16 cellular contexts compared by ENCODE assay signal in genomic region chr1:109757936-109758786, GRCh38. TPM values are rescaled to one million over a fixed set of nuclear protein-coding genes. Genes with fewer than 3 reads are reported as not detected.
A peak's percentile ranks its signal among the peaks of the same experiment; 100 is the strongest.
DNase-seq lines count a peak whose midpoint lies in the region; ATAC-seq and TF ChIP-seq lines count a peak whose summit lies in the region.
"Had no signal": no experiment of that assay in that cellular context is flagged by ENCODE, and none has a peak within 500 bp of the region (broad histone marks: within the 10 kb centered on the region; RNA-seq: fewer than 3 reads in every experiment).

No MANE protein-coding gene starts in this region.

- intact Hi-C loops in adrenal gland (cut with DNase I), result no loop called here
- intact Hi-C loops in transverse colon (cut with DNase I; ENCODE audit: low total_unique reads), result no loop called here

- no peaks in the 10 kb centered on the region for H3K36me3 Mint-ChIP-seq in activated CD8-positive, alpha-beta memory T cell treated with anti-CD3 and anti-CD28 coated beads, Interleukin-2, amount 10 ng/mL, durations not matched to agents 7 days and 5 days
- H3K36me3 Mint-ChIP-seq in natural killer cell treated with Interleukin-12 subunit alpha and Interleukin-12 subunit beta and Interleukin-15 and Interleukin-18, amount 100 ng/mL, for 72 hours, result no peaks in the 10 kb centered on the region

- no peak overlapping the region for H3K27ac ChIP-seq in adrenal gland
- H3K27ac ChIP-seq in transverse colon, result no peak overlapping the region
- no peak overlapping the region for H3K27ac ChIP-seq in brain microvascular endothelial cell

- peaks cover 0 to 4% of the 10 kb centered on the region in 2 donors for H3K4me1 ChIP-seq in adrenal gland (replicated peaks in 1 of 2)
- peaks cover 5 to 18% (median 13%) of the 10 kb centered on the region in 4 donors for H3K4me1 ChIP-seq in transverse colon

- H3K4me1 Mint-ChIP-seq in activated CD8-positive, alpha-beta memory T cell treated with anti-CD3 and anti-CD28 coated beads, Interleukin-2, amount 10 ng/mL, durations not matched to agents 7 days and 5 days, result no peaks in the 10 kb centered on the region
- H3K4me1 Mint-ChIP-seq in natural killer cell treated with Interleukin-12 subunit alpha and Interleukin-12 subunit beta and Interleukin-15 and Interleukin-18, amount 100 ng/mL, for 72 hours (ENCODE audit: low read depth in 2 of 2), result no peaks in the 10 kb centered on the region

- WGBS in adrenal gland, 4 donors, result 91 to 94% (median 91%) methylated on average over 13 of the region's 13 CpGs
- 85% methylated on average over 13 of the region's 13 CpGs; no CpG with 5 or more reads in 1 of the 2 donors for WGBS in transverse colon (ENCODE audit: low coverage in 1 of 2), 2 donors

- H3K27me3 ChIP-seq in adrenal gland (no peaks in the 10 kb centered on the region), transverse colon (no peaks in the 10 kb centered on the region), brain microvascular endothelial cell (replicated peaks) (no peaks in the 10 kb centered on the region)

- H3K9me3 Mint-ChIP-seq in activated CD8-positive, alpha-beta memory T cell treated with anti-CD3 and anti-CD28 coated beads, Interleukin-2, amount 10 ng/mL, durations not matched to agents 7 days and 5 days (ENCODE audit: low read depth), result no peaks in the 10 kb centered on the region
- H3K9me3 Mint-ChIP-seq in natural killer cell treated with Interleukin-12 subunit alpha and Interleukin-12 subunit beta and Interleukin-15 and Interleukin-18, amount 100 ng/mL, for 72 hours, result no peaks in the 10 kb centered on the region
- H3K9me3 Mint-ChIP-seq: HFFc6 had no signal

- TF ChIP-seq POLR2A in adrenal gland (IDR thresholded peaks at IDR 0.05) (no peak), transverse colon (IDR thresholded peaks at IDR 0.05) (no peak)

- TF ChIP-seq CTCF in adrenal gland (IDR thresholded peaks at IDR 0.05) (no peak), transverse colon (IDR thresholded peaks at IDR 0.05) (no peak), brain microvascular endothelial cell (IDR thresholded peaks at IDR 0.05; ENCODE audit: low read depth, low read length, missing control alignments) (no peak)

- in situ Hi-C loops in transverse colon (cut with MboI; ENCODE audit: low pct_ligation_motif_present in 1 of 4, low pct_unique_long_range_greater_than_20kb in 1 of 4, low sequenced_read_pairs in 3 of 4) (no loop called here), brain microvascular endothelial cell (cut with HindIII; ENCODE audit: low pct_ligation_motif_present, low sequenced_read_pairs) (no loop called here)

- no peak overlapping the region for H3K4me3 Mint-ChIP-seq in activated CD8-positive, alpha-beta memory T cell treated with anti-CD3 and anti-CD28 coated beads, Interleukin-2, amount 10 ng/mL, durations not matched to agents 7 days and 5 days
- no peak overlapping the region for H3K4me3 Mint-ChIP-seq in natural killer cell treated with Interleukin-12 subunit alpha and Interleukin-12 subunit beta and Interleukin-15 and Interleukin-18, amount 100 ng/mL, for 72 hours
- H3K4me3 Mint-ChIP-seq: HFFc6 had no signal

- CTCF ChIA-PET in activated CD8-positive, alpha-beta memory T cell treated with anti-CD3 and anti-CD28 coated beads, Interleukin-2, amount 10 ng/mL, durations not matched to agents 7 days and 5 days (lab: Charles Lee), result no interaction called here

- H3K27ac Mint-ChIP-seq in activated CD8-positive, alpha-beta memory T cell treated with anti-CD3 and anti-CD28 coated beads, Interleukin-2, amount 10 ng/mL, durations not matched to agents 7 days and 5 days, result no peak overlapping the region
- no peak overlapping the region for H3K27ac Mint-ChIP-seq in natural killer cell treated with Interleukin-12 subunit alpha and Interleukin-12 subunit beta and Interleukin-15 and Interleukin-18, amount 100 ng/mL, for 72 hours
- H3K27ac Mint-ChIP-seq: HFFc6 had no signal

- H3K36me3 ChIP-seq in adrenal gland (replicated peaks in 1 of 2), result no peaks in the 10 kb centered on the region
- peaks cover 0 to 13% (median 6%) of the 10 kb centered on the region in 4 donors for H3K36me3 ChIP-seq in transverse colon
- no peaks in the 10 kb centered on the region for H3K36me3 ChIP-seq in brain microvascular endothelial cell (replicated peaks)

- no peak for ATAC-seq in activated CD8-positive, alpha-beta memory T cell treated with anti-CD3 and anti-CD28 coated beads, Interleukin-2, amount 10 ng/mL, durations not matched to agents 7 days and 5 days
- no peak for ATAC-seq in natural killer cell treated with Interleukin-12 subunit alpha and Interleukin-12 subunit beta and Interleukin-15 and Interleukin-18, amount 100 ng/mL, for 72 hours
- no peak for ATAC-seq in GM19351 (IDR thresholded peaks at IDR 0.05; ENCODE audit: unreplicated experiment)

- TF ChIP-seq EP300 in transverse colon (IDR thresholded peaks at IDR 0.05; ENCODE audit: low read depth), result no peak

- H3K4me3 ChIP-seq in adrenal gland (no peak overlapping the region), transverse colon (no peak overlapping the region), brain microvascular endothelial cell (ENCODE audit: low read depth, low read length) (no peak overlapping the region)

- no peaks in the 10 kb centered on the region for H3K27me3 Mint-ChIP-seq in activated CD8-positive, alpha-beta memory T cell treated with anti-CD3 and anti-CD28 coated beads, Interleukin-2, amount 10 ng/mL, durations not matched to agents 7 days and 5 days
- H3K27me3 Mint-ChIP-seq in natural killer cell treated with Interleukin-12 subunit alpha and Interleukin-12 subunit beta and Interleukin-15 and Interleukin-18, amount 100 ng/mL, for 72 hours, result no peaks in the 10 kb centered on the region

- H3K9me3 ChIP-seq in adrenal gland (replicated peaks in 1 of 3), result no peaks in the 10 kb centered on the region
- no peaks in the 10 kb centered on the region for H3K9me3 ChIP-seq in transverse colon

- DNase-seq in activated CD8-positive, alpha-beta memory T cell treated with anti-CD3 and anti-CD28 coated beads, Interleukin-2, amount 50 U/mL, for 48 hours, result peak; percentile 39
- DNase-seq in activated CD8-positive, alpha-beta memory T cell treated with anti-CD3 and anti-CD28 coated beads, Interleukin-2, amount 10 ng/mL, durations not matched to agents 7 days and 5 days, result no peak
- DNase-seq in adrenal gland (peak in 4 of 7 donors; percentile 4 to 24 (median 12)), transverse colon (peak; percentile 6), brain microvascular endothelial cell (no peak), RKO (ENCODE audit: low spot score) (no peak)
- peak; percentile 16 for DNase-seq in natural killer cell treated with Interleukin-12 subunit alpha and Interleukin-12 subunit beta and Interleukin-15 and Interleukin-18, amount 100 ng/mL, for 72 hours (ENCODE audit: low spot score)
- DNase-seq: C1 segment of cervical spinal cord, HFFc6, KG1, NCI-H1048, NCI-H187, NCI-H446 had no signal

RNA-seq across cellular contexts. Expression of gene EPS8L3, which starts 5.6 kb away (rescaled TPM):
- not detected for total RNA-seq in activated CD8-positive, alpha-beta memory T cell treated with anti-CD3 and anti-CD28 coated beads, Interleukin-2, amount 10 ng/mL, durations not matched to agents 7 days and 5 days
- total RNA-seq in adrenal gland, result under 1 TPM in 1 of 8 donors, not detected in 7; 0.32 TPM
- under 1 TPM in 1 of 3 donors, not detected in 2; 0.08 TPM for polyA plus RNA-seq in adrenal gland
- not detected for total RNA-seq in natural killer cell treated with Interleukin-12 subunit alpha and Interleukin-12 subunit beta and Interleukin-15 and Interleukin-18, amount 100 ng/mL, for 72 hours
- 100 to 1,000 TPM; 228 to 468 (median 363) TPM for total RNA-seq in transverse colon
- total RNA-seq: H1, HFFc6, M059J had no signal
- polyA plus RNA-seq: H1 had no signal

RNA-seq across cellular contexts. Expression of gene GSTM3, which starts 17.3 kb away (rescaled TPM):
- 1 to 10 TPM; 2.1 to 3.2 TPM for total RNA-seq in activated CD8-positive, alpha-beta memory T cell treated with anti-CD3 and anti-CD28 coated beads, Interleukin-2, amount 10 ng/mL, durations not matched to agents 7 days and 5 days
- total RNA-seq in adrenal gland, result 100 to 1,000 TPM in 2 of 8 donors, 10 to 100 TPM in 6; 14.5 to 117 (median 58.2) TPM
- 10 to 100 TPM; 50.2 to 88.1 (median 74.1) TPM for polyA plus RNA-seq in adrenal gland
- 1 to 10 TPM; 2.3 to 4.0 TPM for total RNA-seq in natural killer cell treated with Interleukin-12 subunit alpha and Interleukin-12 subunit beta and Interleukin-15 and Interleukin-18, amount 100 ng/mL, for 72 hours
- total RNA-seq in transverse colon, result 10 to 100 TPM in 3 of 4 donors, 1 to 10 TPM in 1; 8.2 to 34.1 (median 24.3) TPM

RNA-seq across cellular contexts. Expression of gene GSTM5, which starts 46.1 kb away (rescaled TPM):
- not detected for total RNA-seq in activated CD8-positive, alpha-beta memory T cell treated with anti-CD3 and anti-CD28 coated beads, Interleukin-2, amount 10 ng/mL, durations not matched to agents 7 days and 5 days
- 1 to 10 TPM in 7 of 8 donors, under 1 TPM in 1; 0.48 to 5.5 (median 3.3) TPM for total RNA-seq in adrenal gland
- polyA plus RNA-seq in adrenal gland, result 10 to 100 TPM in 1 of 3 donors, 1 to 10 TPM in 2; 1.6 to 10.5 (median 9.5) TPM
- total RNA-seq in natural killer cell treated with Interleukin-12 subunit alpha and Interleukin-12 subunit beta and Interleukin-15 and Interleukin-18, amount 100 ng/mL, for 72 hours, result not detected
- total RNA-seq in transverse colon, result 1 to 10 TPM in 2 of 4 donors, not detected in 2; 1.2 to 1.4 TPM
- total RNA-seq: M059J had no signal

Comparison
In these comparisons a context has a peak if more than half of its experiments do, and no peak if none do; other contexts are left out.
1. DNase-seq: peak in activated CD8-positive, alpha-beta memory T cell treated with anti-CD3 and anti-CD28 coated beads, Interleukin-2, amount 50 U/mL, for 48 hours (single experiment), adrenal gland (4 of 7), natural killer cell treated with Interleukin-12 subunit alpha and Interleukin-12 subunit beta and Interleukin-15 and Interleukin-18, amount 100 ng/mL, for 72 hours (single experiment) and transverse colon (single experiment); none in activated CD8-positive, alpha-beta memory T cell treated with anti-CD3 and anti-CD28 coated beads, Interleukin-2, amount 10 ng/mL, durations not matched to agents 7 days and 5 days (single experiment), brain microvascular endothelial cell (single experiment) and RKO (single experiment).
2. RNA of gene EPS8L3, which starts 5.6 kb away (total RNA-seq): 228 to 468 TPM in transverse colon; not detected in activated CD8-positive, alpha-beta memory T cell treated with anti-CD3 and anti-CD28 coated beads, Interleukin-2, amount 10 ng/mL, durations not matched to agents 7 days and 5 days, 0.32 TPM in adrenal gland and not detected in natural killer cell treated with Interleukin-12 subunit alpha and Interleukin-12 subunit beta and Interleukin-15 and Interleukin-18, amount 100 ng/mL, for 72 hours; every median in the first group is over 100 times any median in the second.